ENCODE assay signal across 8 cellular contexts in the genomic region with DNA sequence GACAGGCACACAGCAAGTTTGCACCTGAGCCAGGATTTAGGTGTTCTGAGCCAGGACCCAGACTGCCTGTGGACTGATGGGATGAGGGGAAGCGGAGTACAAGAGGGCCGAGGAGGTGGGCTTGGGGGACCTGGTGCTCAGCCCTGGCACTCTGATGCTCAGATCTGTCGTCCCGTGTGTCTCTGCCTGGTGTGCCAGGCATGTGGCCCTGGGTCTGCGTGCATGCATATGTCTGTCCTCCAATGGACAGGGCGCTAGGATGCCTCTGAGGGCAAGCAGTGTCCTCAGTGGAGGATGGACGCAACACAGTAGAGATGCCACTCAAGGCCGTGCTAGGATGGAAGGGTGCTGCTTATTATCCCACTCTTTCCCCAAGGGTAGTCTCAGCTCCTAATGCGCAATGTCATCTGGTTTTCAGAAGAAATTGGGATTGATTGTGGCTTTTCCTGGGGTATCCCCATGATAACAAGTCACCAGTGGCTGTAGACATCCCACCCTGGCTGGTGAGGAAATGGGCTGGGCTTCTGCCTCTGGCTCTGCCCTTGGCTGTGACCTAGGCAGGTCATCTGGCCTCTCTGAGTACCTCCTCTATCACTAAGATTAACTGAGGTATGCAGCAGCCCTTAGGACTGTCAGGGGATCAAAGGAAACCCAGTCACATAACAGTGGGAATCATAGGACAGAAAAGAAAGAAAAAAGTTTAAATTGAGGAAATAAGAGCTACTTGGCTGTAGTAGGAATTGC. TPM values are rescaled to one million over a fixed set of nuclear protein-coding genes. Genes with fewer than 3 reads are reported as not detected.
DNase-seq lines count a peak whose midpoint lies in the region; ATAC-seq, FAIRE-seq and TF ChIP-seq lines count a peak whose summit lies in the region.

No MANE protein-coding gene starts in this region.

- peak overlapping the region; percentile 23 for H3K4me3 Mint-ChIP-seq in activated CD4-positive, alpha-beta T cell treated with anti-CD3 and anti-CD28 coated beads, Interleukin-2, amount 10 ng/mL, durations not matched to agents 7 days and 5 days
- no peak overlapping the region for H3K4me3 Mint-ChIP-seq in memory B cell

- TF ChIP-seq EP300 in K562 (IDR thresholded peaks at IDR 0.05; ENCODE audit: low read length) (no peak), transverse colon (IDR thresholded peaks at IDR 0.05; ENCODE audit: low read depth) (no peak)

- TF ChIP-seq RAD21 in K562 (CRISPR knock-in tag; conservative IDR thresholded peaks at IDR 0.05 in 1 of 2, IDR thresholded peaks at IDR 0.05 in 1 of 2): no peak

- no peak for DNase-seq in activated CD4-positive, alpha-beta T cell treated with anti-CD3 and anti-CD28 coated beads, Interleukin-2, amount 10 ng/mL, durations not matched to agents 7 days and 5 days
- DNase-seq in activated CD4-positive, alpha-beta T cell treated with anti-CD3 and anti-CD28 coated beads, Interleukin-2, amount 50 U/mL, for 48 hours: no peak
- DNase-seq in K562 (ENCODE audit: extremely low read depth in 1 of 4, low spot score in 3 of 4): peak in 1 of 4 experiments; percentile 8
- DNase-seq in memory B cell (ENCODE audit: low spot score in 2 of 2): no peak
- DNase-seq in transverse colon: no peak
- no peak for DNase-seq in NCI-H226
- DNase-seq in epidermal melanocyte (ENCODE audit: insufficient read length, low spot score): no peak
- no peak for DNase-seq in stimulated activated CD4-positive, alpha-beta T cell treated with anti-CD3 and anti-CD28 coated beads, Interleukin-4, amount 100 ng/mL, for 1 hour

- no peak overlapping the region for H2AFZ ChIP-seq in K562 (ENCODE audit: low read depth, low read length)

- no peaks in the 10 kb centered on the region for H3K9me3 Mint-ChIP-seq in activated CD4-positive, alpha-beta T cell treated with anti-CD3 and anti-CD28 coated beads, Interleukin-2, amount 10 ng/mL, durations not matched to agents 7 days and 5 days
- H3K9me3 Mint-ChIP-seq in memory B cell: no peaks in the 10 kb centered on the region

- POLR2A ChIA-PET in activated CD4-positive, alpha-beta T cell treated with anti-CD3 and anti-CD28 coated beads, Interleukin-2, amount 10 ng/mL, durations not matched to agents 7 days and 5 days (lab: Charles Lee): no interaction called here
- POLR2A ChIA-PET in K562 (lab: Yijun Ruan, JAX): interaction anchor here (0.6 to 1.0 kb wide), 3 partner anchors 11 to 40 kb away, joined by 3 read pairs; no protein-coding TSS in a partner anchor

- H3K9me3 ChIP-seq in K562 (replicated peaks; ENCODE audit: control insufficient read depth, insufficient read depth, low read depth, low read length) (no peaks in the 10 kb centered on the region), transverse colon (no peaks in the 10 kb centered on the region)

- no peaks in the 10 kb centered on the region; the same call in 1 of the 2 replicates for H4K20me1 ChIP-seq in K562 (replicated peaks; ENCODE audit: control insufficient read depth, insufficient read depth, low read length)

- TF ChIP-seq POLR2A in K562 (conservative IDR thresholded peaks at IDR 0.05): no peak
- TF ChIP-seq POLR2A in transverse colon (IDR thresholded peaks at IDR 0.05): no peak

- H3K27ac Mint-ChIP-seq in activated CD4-positive, alpha-beta T cell treated with anti-CD3 and anti-CD28 coated beads, Interleukin-2, amount 10 ng/mL, durations not matched to agents 7 days and 5 days: peak overlapping the region; percentile 77
- peak overlapping the region; percentile 49 for H3K27ac Mint-ChIP-seq in memory B cell

- H3K9ac ChIP-seq in K562 (ENCODE audit: insufficient read depth in 1 of 2, low read depth in 2 of 2, low read length in 2 of 2): no peak overlapping the region

- ATAC-seq in K562: peak; percentile 49
- ATAC-seq in memory B cell (ENCODE audit: low read depth): no peak

- CTCF ChIA-PET in activated CD4-positive, alpha-beta T cell treated with anti-CD3 and anti-CD28 coated beads, Interleukin-2, amount 10 ng/mL, durations not matched to agents 7 days and 5 days (lab: Charles Lee): interaction anchor here (1.6 to 4.6 kb wide), 2 partner anchors 12 to 20 kb away, joined by 3 to 30 read pairs; no protein-coding TSS in a partner anchor
- CTCF ChIA-PET in K562 (lab: Yijun Ruan, JAX; ENCODE audit: low intra/inter-chr PET ratio): no interaction called here

- H3K4me1 Mint-ChIP-seq in activated CD4-positive, alpha-beta T cell treated with anti-CD3 and anti-CD28 coated beads, Interleukin-2, amount 10 ng/mL, durations not matched to agents 7 days and 5 days: peaks cover 67% of the 10 kb centered on the region
- H3K4me1 Mint-ChIP-seq in memory B cell: peaks cover 32% of the 10 kb centered on the region

- no TSS peak for BruUV-seq in K562 (replicated peaks; lab: Mats Ljungman, UMichigan)

- WGBS in K562 (ENCODE audit: insufficient coverage, low coverage, missing lambda C conversion rate): 87% methylated on average over 9 of the region's 9 CpGs
- WGBS in transverse colon (ENCODE audit: low coverage in 1 of 2), 2 donors: 93% methylated on average over 8 of the region's 9 CpGs; no CpG with 5 or more reads in 1 of the 2 donors

- H3K27me3 ChIP-seq in K562 (ENCODE audit: control insufficient read depth in 2 of 2, insufficient read depth in 2 of 2, low read length in 2 of 2): no peaks in the 10 kb centered on the region
- no peaks in the 10 kb centered on the region for H3K27me3 ChIP-seq in transverse colon

- H3K36me3 ChIP-seq in K562 (ENCODE audit: control insufficient read depth, insufficient read depth, low read length) (peaks cover 37% of the 10 kb centered on the region; the same call in 2 of the 3 replicates), transverse colon (no peaks in the 10 kb centered on the region)

- no peak overlapping the region; the same call in 1 of the 2 replicates for H3K4me2 ChIP-seq in K562 (ENCODE audit: insufficient read depth, low read length)

- H3K27ac ChIP-seq in K562 (ENCODE audit: extremely low read depth, low read depth, low read length) (peak overlapping the region; percentile 48; the same call in 1 of the 3 replicates), transverse colon (peak overlapping the region; percentile 86 to 93 (median 88))

- peaks cover 13% of the 10 kb centered on the region for H3K36me3 Mint-ChIP-seq in activated CD4-positive, alpha-beta T cell treated with anti-CD3 and anti-CD28 coated beads, Interleukin-2, amount 10 ng/mL, durations not matched to agents 7 days and 5 days (ENCODE audit: low read depth)
- H3K36me3 Mint-ChIP-seq in memory B cell: peaks cover 2% of the 10 kb centered on the region

- no peak overlapping the region for H3K4me3 ChIP-seq in K562
- no peak overlapping the region for H3K4me3 ChIP-seq in transverse colon

- H3K9me1 ChIP-seq in K562 (ENCODE audit: control insufficient read depth, insufficient read depth, low read length): no peaks in the 10 kb centered on the region

- H3K4me1 ChIP-seq in K562 (replicated peaks in 1 of 2; ENCODE audit: control insufficient read depth in 2 of 2, insufficient read depth in 2 of 2, low read length in 2 of 2): peaks cover 9 to 18% of the 10 kb centered on the region in 2 experiments; a peak in 3 of 5 replicates
- peaks cover 40 to 64% (median 43%) of the 10 kb centered on the region in 4 donors for H3K4me1 ChIP-seq in transverse colon

- in situ Hi-C loops in K562 (cut with MboI): no loop called here
- in situ Hi-C loops in transverse colon (cut with MboI; ENCODE audit: low pct_ligation_motif_present in 1 of 4, low pct_unique_long_range_greater_than_20kb in 1 of 4, low sequenced_read_pairs in 3 of 4): no loop called here

- no peaks in the 10 kb centered on the region for H3K79me2 ChIP-seq in K562 (ENCODE audit: control insufficient read depth, insufficient read depth, low read length)

- no peak for TF ChIP-seq CTCF in K562 (IDR thresholded peaks at IDR 0.05 in 2 of 3, conservative IDR thresholded peaks at IDR 0.05 in 1 of 3; ENCODE audit: insufficient read depth in 2 of 3, low read depth in 1 of 3, low read length in 3 of 3)
- TF ChIP-seq CTCF in transverse colon (IDR thresholded peaks at IDR 0.05): no peak

- FAIRE-seq in K562 (lab: Jason Lieb, UNC): no peak

- intact Hi-C loops in K562 (cut with micrococcal nuclease) (no loop called here), transverse colon (cut with DNase I; ENCODE audit: low total_unique reads) (no loop called here)

- H3K27me3 Mint-ChIP-seq in activated CD4-positive, alpha-beta T cell treated with anti-CD3 and anti-CD28 coated beads, Interleukin-2, amount 10 ng/mL, durations not matched to agents 7 days and 5 days: no peaks in the 10 kb centered on the region
- H3K27me3 Mint-ChIP-seq in memory B cell: no peaks in the 10 kb centered on the region

RNA-seq across cellular contexts. Expression of a gene that starts 35.7 kb away (rescaled TPM):
- total RNA-seq in activated CD4-positive, alpha-beta T cell treated with anti-CD3 and anti-CD28 coated beads, Interleukin-2, amount 10 ng/mL, durations not matched to agents 7 days and 5 days: 1 to 10 TPM; 1.0 to 1.1 TPM
- 0.30 and 0.79 TPM in 2 replicates for total RNA-seq in K562 (2011; cell fraction: chromatin; rRNA removed; ENCODE audit: low replicate concordance)
- 0.39 and 0.50 TPM in 2 replicates for total RNA-seq in K562 (2011; cell fraction: nucleolus; rRNA removed)
- total RNA-seq in K562 (2011; cell fraction: nucleoplasm; rRNA removed): 0.22 and 0.31 TPM in 2 replicates
- total RNA-seq in K562 (2014; rRNA removed) (not detected in 2 replicates), K562 (2014; rRNA removed; fragmentation: Illumina TruSeq; extraction: Trizol) (not detected in 2 replicates), K562 (2015; rRNA removed; fragmentation: Illumina TruSeq; extraction: Trizol) (0.07 and 0.08 TPM in 2 replicates), K562 (2021) (0.16 and 0.22 TPM in 2 replicates), transverse colon (10 to 100 TPM in 1 of 4 donors, 1 to 10 TPM in 2, under 1 TPM in 1; 0.37 to 67.7 (median 3.8) TPM)
- polyA plus RNA-seq in K562 (2011; rRNA removed) (0.03 TPM in 2 replicates), K562 (2014; fragmentation: Illumina TruSeq; extraction: Trizol) (0.04 TPM in 1 of 2 replicates, not detected in the other), K562 (2014; fragmentation: Nextera tagmentation; extraction: Ambion mirVana) (not detected), K562 (2014; rRNA removed) (0.01 TPM in 1 of 2 replicates, not detected in the other)
- polyA plus RNA-seq in K562 (2011; cell fraction: cytosol; rRNA removed): 0.01 and 0.15 TPM in 2 replicates
- polyA plus RNA-seq in K562 (2011; cell fraction: nucleus; rRNA removed): 0.14 and 0.54 TPM in 2 replicates
- polyA plus RNA-seq in K562 (2012): 0.08 and 0.10 TPM in 2 replicates
- polyA minus RNA-seq in K562 (2011; rRNA and poly(A)+ RNA removed): not detected in 2 replicates
- not detected in 2 replicates for polyA minus RNA-seq in K562 (2011; cell fraction: cytosol; rRNA and poly(A)+ RNA removed)
- 0.11 and 0.13 TPM in 2 replicates for polyA minus RNA-seq in K562 (2011; cell fraction: nucleus; rRNA and poly(A)+ RNA removed)
